ENCODE assay signal across 8 cellular contexts in genomic region chr6:139374357-139375238, GRCh38. TPM values are rescaled to one million over a fixed set of nuclear protein-coding genes. Genes with fewer than 3 reads are reported as not detected.
A peak's percentile ranks its signal among the peaks of the same experiment; 100 is the strongest.
DNase-seq lines count a peak whose midpoint lies in the region; ATAC-seq and TF ChIP-seq lines count a peak whose summit lies in the region.

CITED2 (minus strand) TSS chr6:139374648; CDS start chr6:139373944, 704 bp downstream.

- H3K27me3 ChIP-seq in ovary (no peaks in the 10 kb centered on the region), thymus (ENCODE audit: control insufficient read depth, insufficient read depth) (no peaks in the 10 kb centered on the region)

- TF ChIP-seq CTCF in GM10248 (IDR thresholded peaks at IDR 0.05; ENCODE audit: control extremely low read depth, extremely low read depth, low read depth, missing control alignments) (no peak), glutamatergic neuron (IDR thresholded peaks at IDR 0.05; ENCODE audit: partially characterized antibody, unreplicated experiment) (no peak), ovary (IDR thresholded peaks at IDR 0.05) (peak in 2 of 3 donors; percentile 35 to 40)

- WGBS in ovary, 3 donors, result 0 to 1% (median 1%) methylated on average over 62 to 82 of the region's 82 CpGs
- WGBS in thymus, result under 1% methylated on average over 82 of the region's 82 CpGs

- H3K4me1 ChIP-seq in ovary (ENCODE audit: insufficient read depth), result peaks cover 6% of the 10 kb centered on the region
- H3K4me1 ChIP-seq in thymus (ENCODE audit: control insufficient read depth, insufficient read depth, low read length), result peaks cover 12% of the 10 kb centered on the region

- POLR2A ChIA-PET in GM10248 (lab: Yijun Ruan, JAX), result interaction anchor here (0.6 to 2.1 kb wide), 19 partner anchors 9 to 1211 kb away, joined by 3 to 12 read pairs (median 3); no protein-coding TSS in a partner anchor

- peak; percentile 95 for TF ChIP-seq POLR2A in ovary (IDR thresholded peaks at IDR 0.05)

- CTCF ChIA-PET in GM10248 (lab: Yijun Ruan, JAX), result interaction anchor here (0.6 to 5.1 kb wide), 13 partner anchors 9 to 588 kb away, joined by 3 to 33 read pairs (median 3); no protein-coding TSS in a partner anchor

- H3K4me3 ChIP-seq in ovary (peak within 1 kb of the TSS; percentile 96), thymus (ENCODE audit: low read length) (peak within 1 kb of the TSS; percentile 63)

- H3K36me3 ChIP-seq in ovary (no peaks in the 10 kb centered on the region), thymus (ENCODE audit: control insufficient read depth, insufficient read depth) (no peaks in the 10 kb centered on the region)

- H3K9me3 ChIP-seq in ovary (peaks cover 0 to 5% of the 10 kb centered on the region in 2 donors), thymus (ENCODE audit: control insufficient read depth) (no peaks in the 10 kb centered on the region)

- intact Hi-C loops in ovary (cut with DNase I), result loop anchor here (2.0 to 10.0 kb wide), 18 partner anchors 70 to 1090 kb away; no protein-coding TSS in a partner anchor

- peak within 1 kb of the TSS; percentile 100 for H3K4me3 Mint-ChIP-seq in activated naive CD8-positive, alpha-beta T cell
- peak within 1 kb of the TSS; percentile 100 for H3K4me3 Mint-ChIP-seq in glutamatergic neuron (ENCODE audit: unreplicated experiment)

- no peaks in the 10 kb centered on the region for H3K27me3 Mint-ChIP-seq in activated naive CD8-positive, alpha-beta T cell
- H3K27me3 Mint-ChIP-seq in glutamatergic neuron (ENCODE audit: unreplicated experiment), result peaks cover 16% of the 10 kb centered on the region

- no peak for TF ChIP-seq EP300 in ovary (IDR thresholded peaks at IDR 0.05)

- H3K27ac Mint-ChIP-seq in activated naive CD8-positive, alpha-beta T cell, result peak within 1 kb of the TSS; percentile 100
- H3K27ac Mint-ChIP-seq in glutamatergic neuron (ENCODE audit: unreplicated experiment), result peak within 1 kb of the TSS; percentile 100

- peaks cover 46% of the 10 kb centered on the region for H3K4me1 Mint-ChIP-seq in activated naive CD8-positive, alpha-beta T cell (ENCODE audit: low read depth)
- peaks cover 18% of the 10 kb centered on the region for H3K4me1 Mint-ChIP-seq in glutamatergic neuron (ENCODE audit: low read depth, unreplicated experiment)

- no peaks in the 10 kb centered on the region for H3K9me3 Mint-ChIP-seq in activated naive CD8-positive, alpha-beta T cell (ENCODE audit: low read depth)
- H3K9me3 Mint-ChIP-seq in glutamatergic neuron (ENCODE audit: unreplicated experiment), result peaks cover 24% of the 10 kb centered on the region

- H3K27ac ChIP-seq in ovary (peak within 1 kb of the TSS; percentile 93 to 95), thymus (ENCODE audit: low read depth) (peak within 1 kb of the TSS; percentile 98)

- DNase-seq in GM10248 (ENCODE audit: extremely low spot score), result peak; percentile 86
- peak; percentile 83 for DNase-seq in NCI-H1092 (lab: John Stamatoyannopoulos, UW)
- peak; percentile 88 for DNase-seq in SKM-1 treated with dmso at 0.1 percent for 144 hours (lab: John Stamatoyannopoulos, UW; ENCODE audit: unreplicated experiment)
- DNase-seq in glutamatergic neuron, result peak; percentile 91
- peak; percentile 94 to 96 (median 95) for DNase-seq in ovary

- peak; percentile 61 for ATAC-seq in HG02588 (IDR thresholded peaks at IDR 0.05; ENCODE audit: unreplicated experiment)

- no peaks in the 10 kb centered on the region for H3K36me3 Mint-ChIP-seq in activated naive CD8-positive, alpha-beta T cell
- peaks cover 4% of the 10 kb centered on the region for H3K36me3 Mint-ChIP-seq in glutamatergic neuron (ENCODE audit: unreplicated experiment)

RNA-seq across cellular contexts. Expression of gene CITED2, which starts in this region (rescaled TPM):
- total RNA-seq in glutamatergic neuron (ENCODE audit: unreplicated experiment) (66.5 TPM), ovary (100 to 1,000 TPM; 164 to 350 (median 215) TPM)
- polyA plus RNA-seq in ovary (100 to 1,000 TPM; 304 to 329 TPM), thymus (36.2 TPM)

Comparison
In these comparisons a context has a peak if more than half of its experiments do, and no peak if none do; other contexts are left out.
1. Peak in every context shown above with its lines: DNase-seq, ATAC-seq, H3K4me3 ChIP-seq and H3K27ac ChIP-seq.
2. CTCF ChIP-seq: peak in ovary (2 of 3); none in GM10248 (single experiment) and glutamatergic neuron (single experiment).